Comparison of ENCODE assay signal across 8 cellular contexts in genomic region chr6:11275598-11275997, GRCh38. TPM values are rescaled to one million over a fixed set of nuclear protein-coding genes. Genes with fewer than 3 reads are reported as not detected.
DNase-seq lines count a peak whose midpoint lies in the region; ATAC-seq and TF ChIP-seq lines count a peak whose summit lies in the region.

No MANE protein-coding gene starts in this region.

- ATAC-seq in CD8-positive, alpha-beta T cell = peak; percentile 37
- ATAC-seq in HG03159 (IDR thresholded peaks at IDR 0.05; ENCODE audit: unreplicated experiment) (peak; percentile 81), heart left ventricle (no peak)
- peak; percentile 49 for ATAC-seq in activated T-helper 17 cell treated with anti-CD3 and anti-CD28 coated beads, Interleukin-2, amount 50 U/mL, for 72 hours (replicated peaks)
- peak; percentile 55 for ATAC-seq in stimulated activated naive CD8-positive, alpha-beta T cell treated with anti-CD3 and anti-CD28 coated beads, Interleukin-15, Interleukin-2, amounts not matched to agents 100 U/mL and 50 U/mL, for 24 hours

- POLR2A ChIA-PET in CD8-positive, alpha-beta T cell (lab: Charles Lee) = interaction anchor here (0.8 to 1.2 kb wide), 2 partner anchors 14 to 21 kb away, joined by 4 read pairs; no protein-coding TSS in a partner anchor

- peaks cover 19% of the 10 kb centered on the region for H3K4me1 ChIP-seq in CD8-positive, alpha-beta T cell (ENCODE audit: insufficient read depth, low read length)
- peaks cover 0 to 47% (median 5%) of the 10 kb centered on the region in 12 donors for H3K4me1 ChIP-seq in heart left ventricle

- CTCF ChIA-PET in CD8-positive, alpha-beta T cell (lab: Charles Lee) = no interaction called here

- no peak for DNase-seq in CD8-positive, alpha-beta T cell
- DNase-seq in GM19240 (ENCODE audit: insufficient read length, low spot score) (peak; percentile 30), NCI-H1436 (lab: John Stamatoyannopoulos, UW) (no peak), heart left ventricle (no peak)
- DNase-seq in stimulated activated naive CD8-positive, alpha-beta T cell treated with anti-CD3 and anti-CD28 coated beads, Interleukin-15, Interleukin-2, amounts not matched to agents 100 U/mL and 50 U/mL, for 24 hours = no peak
- DNase-seq in activated CD8-positive, alpha-beta memory T cell treated with anti-CD3 and anti-CD28 coated beads for 24 hours = no peak

- H3K4me3 Mint-ChIP-seq in CD8-positive, alpha-beta T cell = peak overlapping the region; percentile 16
- H3K4me3 Mint-ChIP-seq in activated T-helper 17 cell treated with anti-CD3 and anti-CD28 coated beads, Interleukin-2, amount 50 U/mL, for 72 hours = peak overlapping the region; percentile 82

- no peaks in the 10 kb centered on the region for H3K9me3 ChIP-seq in CD8-positive, alpha-beta T cell (ENCODE audit: low read length)
- no peaks in the 10 kb centered on the region for H3K9me3 ChIP-seq in heart left ventricle

- H3K27ac ChIP-seq in CD8-positive, alpha-beta T cell (ENCODE audit: low read depth, low read length) = no peak overlapping the region
- no peak overlapping the region for H3K27ac ChIP-seq in heart left ventricle

- H3K36me3 ChIP-seq in CD8-positive, alpha-beta T cell (ENCODE audit: insufficient read depth, low read length) = no peaks in the 10 kb centered on the region
- no peaks in the 10 kb centered on the region for H3K36me3 ChIP-seq in heart left ventricle

- H3K36me3 Mint-ChIP-seq in CD8-positive, alpha-beta T cell = peaks cover 42% of the 10 kb centered on the region
- H3K36me3 Mint-ChIP-seq in activated T-helper 17 cell treated with anti-CD3 and anti-CD28 coated beads, Interleukin-2, amount 50 U/mL, for 72 hours (ENCODE audit: low read depth) = peaks cover 21% of the 10 kb centered on the region

- no peak for TF ChIP-seq POLR2A in heart left ventricle (IDR thresholded peaks at IDR 0.05)

- H3K4me3 ChIP-seq in CD8-positive, alpha-beta T cell (ENCODE audit: low read depth, low read length) = no peak overlapping the region
- H3K4me3 ChIP-seq in heart left ventricle = no peak overlapping the region

- 56 to 71% (median 62%) methylated on average over 4 of the region's 4 CpGs for WGBS in heart left ventricle, 4 donors

- no peaks in the 10 kb centered on the region for H3K27me3 Mint-ChIP-seq in CD8-positive, alpha-beta T cell (ENCODE audit: low read depth)
- no peaks in the 10 kb centered on the region for H3K27me3 Mint-ChIP-seq in activated T-helper 17 cell treated with anti-CD3 and anti-CD28 coated beads, Interleukin-2, amount 50 U/mL, for 72 hours

- H3K4me1 Mint-ChIP-seq in CD8-positive, alpha-beta T cell (ENCODE audit: low read depth) = peaks cover 40% of the 10 kb centered on the region
- H3K4me1 Mint-ChIP-seq in activated T-helper 17 cell treated with anti-CD3 and anti-CD28 coated beads, Interleukin-2, amount 50 U/mL, for 72 hours = peaks cover 43% of the 10 kb centered on the region

- H3K27me3 ChIP-seq in CD8-positive, alpha-beta T cell (ENCODE audit: insufficient read depth, low read length) = no peaks in the 10 kb centered on the region
- H3K27me3 ChIP-seq in heart left ventricle = no peaks in the 10 kb centered on the region

- no peak for TF ChIP-seq CTCF in CD8-positive, alpha-beta T cell (IDR thresholded peaks at IDR 0.05)
- no peak for TF ChIP-seq CTCF in heart left ventricle (IDR thresholded peaks at IDR 0.05)

- peak overlapping the region; percentile 72 for H3K27ac Mint-ChIP-seq in CD8-positive, alpha-beta T cell
- H3K27ac Mint-ChIP-seq in activated T-helper 17 cell treated with anti-CD3 and anti-CD28 coated beads, Interleukin-2, amount 50 U/mL, for 72 hours = peak overlapping the region; percentile 98

- intact Hi-C loops in CD8-positive, alpha-beta T cell (cut with DNase I, micrococcal nuclease) = no loop called here
- intact Hi-C loops in heart left ventricle (cut with DNase I) = no loop called here

- H3K9me3 Mint-ChIP-seq in CD8-positive, alpha-beta T cell = no peaks in the 10 kb centered on the region
- H3K9me3 Mint-ChIP-seq in activated T-helper 17 cell treated with anti-CD3 and anti-CD28 coated beads, Interleukin-2, amount 50 U/mL, for 72 hours = no peaks in the 10 kb centered on the region

RNA-seq across cellular contexts. Expression of gene NEDD9, which starts 43.1 kb away (rescaled TPM):
- 10 to 100 TPM; 41.2 to 44.2 TPM for total RNA-seq in CD8-positive, alpha-beta T cell
- 10 to 100 TPM; 36.9 to 39.4 TPM for total RNA-seq in activated T-helper 17 cell treated with anti-CD3 and anti-CD28 coated beads, Interleukin-2, amount 50 U/mL, for 72 hours
- total RNA-seq in heart left ventricle = 10 to 100 TPM; 10.2 to 55.7 (median 20.9) TPM
- 10 to 100 TPM; 13.4 to 21.2 TPM for polyA plus RNA-seq in heart left ventricle

Comparison
In these comparisons a context has a peak if more than half of its experiments do, and no peak if none do; other contexts are left out.
1. ATAC-seq: peak in CD8-positive, alpha-beta T cell (single experiment), HG03159 (single experiment), activated T-helper 17 cell treated with anti-CD3 and anti-CD28 coated beads, Interleukin-2, amount 50 U/mL, for 72 hours (single experiment) and stimulated activated naive CD8-positive, alpha-beta T cell treated with anti-CD3 and anti-CD28 coated beads, Interleukin-15, Interleukin-2, amounts not matched to agents 100 U/mL and 50 U/mL, for 24 hours (single experiment); none in heart left ventricle (0 of 4).